1 cellular context compared by ENCODE assay signal in the genomic region with DNA sequence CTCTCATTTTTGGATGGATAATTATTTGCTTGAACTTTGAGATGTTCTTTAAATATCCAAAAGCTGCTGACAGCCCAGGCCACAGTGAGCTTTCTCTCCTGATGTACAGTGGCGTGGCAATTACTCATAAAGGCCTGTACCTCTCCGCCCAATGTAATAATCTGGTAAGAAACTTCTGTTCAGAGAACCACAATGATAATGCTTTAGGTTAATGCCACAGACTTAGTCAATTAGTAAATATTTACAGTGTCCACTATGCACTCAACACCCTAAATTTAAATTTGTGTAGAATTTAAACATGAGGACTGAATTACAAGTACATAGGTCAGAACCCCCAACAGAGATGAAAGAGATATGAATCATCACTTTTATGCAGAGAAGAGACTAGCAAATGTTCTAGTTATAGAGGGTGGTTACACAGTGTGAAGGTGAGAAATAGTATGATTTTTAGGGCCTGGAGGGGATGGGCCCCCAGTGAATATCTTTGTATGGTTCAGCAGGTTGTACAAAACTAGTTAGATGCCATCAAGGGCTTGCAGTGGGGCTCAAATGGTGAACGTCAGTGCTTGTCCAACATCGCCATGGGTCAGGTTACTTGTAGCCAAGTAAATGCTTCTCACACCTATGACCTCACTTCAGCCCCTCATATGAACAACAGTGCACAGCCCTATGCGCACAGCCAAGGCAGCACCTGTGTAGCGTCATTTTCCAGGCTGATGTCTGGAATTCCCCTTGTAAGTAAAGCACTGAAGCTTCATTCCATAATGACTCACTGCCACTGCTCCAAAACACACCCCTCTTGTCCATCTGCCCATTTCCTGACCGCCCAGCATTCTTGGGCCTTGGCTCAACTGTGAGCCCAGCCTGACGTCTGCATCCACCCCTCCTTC.
TF ChIP-seq lines count a peak whose summit lies in the region.

No MANE protein-coding gene starts in this region.

TF ChIP-seq in H1, 55 proteins besides CTCF, POLR2A, EP300 and RAD21 (continued from another document):
- no peak for TF ChIP-seq TAF1 (IDR thresholded peaks at IDR 0.05; ENCODE audit: low read depth, low read length)
